Comparison of ENCODE assay signal across 1 cellular context in the genomic region with DNA sequence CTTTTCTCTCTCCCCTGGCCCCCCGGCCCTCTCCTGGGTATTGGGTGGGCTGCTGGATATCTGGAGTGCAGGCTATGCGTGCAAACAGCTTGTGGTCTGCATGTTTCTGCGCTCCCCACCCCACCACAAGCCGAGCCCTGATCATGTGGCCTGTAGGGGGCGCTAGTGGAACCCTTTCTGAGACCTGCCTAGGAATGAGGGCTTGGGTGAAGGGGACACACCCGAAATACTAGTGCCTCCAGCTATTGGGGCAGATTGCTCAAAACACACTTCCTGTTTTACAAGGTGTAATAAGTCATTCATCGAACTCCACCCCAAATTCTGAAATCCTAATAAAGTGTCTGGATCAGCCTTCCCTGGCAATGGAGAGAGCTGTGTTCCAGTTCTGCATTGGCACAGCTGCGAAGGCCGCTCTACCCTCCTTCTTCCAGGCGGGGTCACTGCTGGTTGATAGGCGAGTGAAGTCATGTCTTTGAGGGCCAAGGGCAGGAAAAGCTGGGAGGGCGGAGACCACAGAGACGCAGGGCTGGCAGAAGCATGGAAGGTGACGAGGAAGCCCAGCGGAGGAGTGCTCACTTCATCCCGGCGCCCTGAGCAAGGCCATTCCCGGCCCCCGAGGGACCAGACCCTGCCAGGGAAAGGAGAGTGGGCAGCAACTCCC.
TF ChIP-seq lines count a peak whose summit lies in the region.

No MANE protein-coding gene starts in this region.

TF ChIP-seq in GM23338, 12 proteins besides CTCF, POLR2A, EP300 and RAD21 (continued from another document):
- TF ChIP-seq, protein P1, sequence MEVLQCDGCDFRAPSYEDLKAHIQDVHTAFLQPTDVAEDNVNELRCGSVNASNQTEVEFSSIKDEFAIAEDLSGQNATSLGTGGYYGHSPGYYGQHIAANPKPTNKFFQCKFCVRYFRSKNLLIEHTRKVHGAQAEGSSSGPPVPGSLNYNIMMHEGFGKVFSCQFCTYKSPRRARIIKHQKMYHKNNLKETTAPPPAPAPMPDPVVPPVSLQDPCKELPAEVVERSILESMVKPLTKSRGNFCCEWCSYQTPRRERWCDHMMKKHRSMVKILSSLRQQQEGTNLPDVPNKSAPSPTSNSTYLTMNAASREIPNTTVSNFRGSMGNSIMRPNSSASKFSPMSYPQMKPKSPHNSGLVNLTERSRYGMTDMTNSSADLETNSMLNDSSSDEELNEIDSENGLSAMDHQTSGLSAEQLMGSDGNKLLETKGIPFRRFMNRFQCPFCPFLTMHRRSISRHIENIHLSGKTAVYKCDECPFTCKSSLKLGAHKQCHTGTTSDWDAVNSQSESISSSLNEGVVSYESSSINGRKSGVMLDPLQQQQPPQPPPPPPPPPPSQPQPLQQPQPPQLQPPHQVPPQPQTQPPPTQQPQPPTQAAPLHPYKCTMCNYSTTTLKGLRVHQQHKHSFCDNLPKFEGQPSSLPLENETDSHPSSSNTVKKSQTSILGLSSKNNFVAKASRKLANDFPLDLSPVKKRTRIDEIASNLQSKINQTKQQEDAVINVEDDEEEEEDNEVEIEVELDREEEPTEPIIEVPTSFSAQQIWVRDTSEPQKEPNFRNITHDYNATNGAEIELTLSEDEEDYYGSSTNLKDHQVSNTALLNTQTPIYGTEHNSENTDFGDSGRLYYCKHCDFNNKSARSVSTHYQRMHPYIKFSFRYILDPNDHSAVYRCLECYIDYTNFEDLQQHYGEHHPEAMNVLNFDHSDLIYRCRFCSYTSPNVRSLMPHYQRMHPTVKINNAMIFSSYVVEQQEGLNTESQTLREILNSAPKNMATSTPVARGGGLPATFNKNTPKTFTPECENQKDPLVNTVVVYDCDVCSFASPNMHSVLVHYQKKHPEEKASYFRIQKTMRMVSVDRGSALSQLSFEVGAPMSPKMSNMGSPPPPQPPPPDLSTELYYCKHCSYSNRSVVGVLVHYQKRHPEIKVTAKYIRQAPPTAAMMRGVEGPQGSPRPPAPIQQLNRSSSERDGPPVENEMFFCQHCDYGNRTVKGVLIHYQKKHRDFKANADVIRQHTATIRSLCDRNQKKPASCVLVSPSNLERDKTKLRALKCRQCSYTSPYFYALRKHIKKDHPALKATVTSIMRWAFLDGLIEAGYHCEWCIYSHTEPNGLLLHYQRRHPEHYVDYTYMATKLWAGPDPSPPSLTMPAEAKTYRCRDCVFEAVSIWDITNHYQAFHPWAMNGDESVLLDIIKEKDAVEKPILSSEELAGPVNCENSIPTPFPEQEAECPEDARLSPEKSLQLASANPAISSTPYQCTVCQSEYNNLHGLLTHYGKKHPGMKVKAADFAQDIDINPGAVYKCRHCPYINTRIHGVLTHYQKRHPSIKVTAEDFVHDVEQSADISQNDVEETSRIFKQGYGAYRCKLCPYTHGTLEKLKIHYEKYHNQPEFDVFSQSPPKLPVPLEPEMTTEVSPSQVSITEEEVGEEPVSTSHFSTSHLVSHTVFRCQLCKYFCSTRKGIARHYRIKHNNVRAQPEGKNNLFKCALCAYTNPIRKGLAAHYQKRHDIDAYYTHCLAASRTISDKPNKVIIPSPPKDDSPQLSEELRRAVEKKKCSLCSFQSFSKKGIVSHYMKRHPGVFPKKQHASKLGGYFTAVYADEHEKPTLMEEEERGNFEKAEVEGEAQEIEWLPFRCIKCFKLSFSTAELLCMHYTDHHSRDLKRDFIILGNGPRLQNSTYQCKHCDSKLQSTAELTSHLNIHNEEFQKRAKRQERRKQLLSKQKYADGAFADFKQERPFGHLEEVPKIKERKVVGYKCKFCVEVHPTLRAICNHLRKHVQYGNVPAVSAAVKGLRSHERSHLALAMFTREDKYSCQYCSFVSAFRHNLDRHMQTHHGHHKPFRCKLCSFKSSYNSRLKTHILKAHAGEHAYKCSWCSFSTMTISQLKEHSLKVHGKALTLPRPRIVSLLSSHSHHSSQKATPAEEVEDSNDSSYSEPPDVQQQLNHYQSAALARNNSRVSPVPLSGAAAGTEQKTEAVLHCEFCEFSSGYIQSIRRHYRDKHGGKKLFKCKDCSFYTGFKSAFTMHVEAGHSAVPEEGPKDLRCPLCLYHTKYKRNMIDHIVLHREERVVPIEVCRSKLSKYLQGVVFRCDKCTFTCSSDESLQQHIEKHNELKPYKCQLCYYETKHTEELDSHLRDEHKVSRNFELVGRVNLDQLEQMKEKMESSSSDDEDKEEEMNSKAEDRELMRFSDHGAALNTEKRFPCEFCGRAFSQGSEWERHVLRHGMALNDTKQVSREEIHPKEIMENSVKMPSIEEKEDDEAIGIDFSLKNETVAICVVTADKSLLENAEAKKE (CRISPR knock-in tag; IDR thresholded peaks at IDR 0.05) = no peak
- no peak for TF ChIP-seq CREB1 (CRISPR knock-in tag; IDR thresholded peaks at IDR 0.05; ENCODE audit: low read depth)
- no peak for TF ChIP-seq POLR2AphosphoS5 (IDR thresholded peaks at IDR 0.05; ENCODE audit: low read depth)
- TF ChIP-seq ZNF331 (CRISPR knock-in tag; IDR thresholded peaks at IDR 0.05; ENCODE audit: low read depth) = no peak
